ENCODE assay signal across 31 cellular contexts in the genomic region with DNA sequence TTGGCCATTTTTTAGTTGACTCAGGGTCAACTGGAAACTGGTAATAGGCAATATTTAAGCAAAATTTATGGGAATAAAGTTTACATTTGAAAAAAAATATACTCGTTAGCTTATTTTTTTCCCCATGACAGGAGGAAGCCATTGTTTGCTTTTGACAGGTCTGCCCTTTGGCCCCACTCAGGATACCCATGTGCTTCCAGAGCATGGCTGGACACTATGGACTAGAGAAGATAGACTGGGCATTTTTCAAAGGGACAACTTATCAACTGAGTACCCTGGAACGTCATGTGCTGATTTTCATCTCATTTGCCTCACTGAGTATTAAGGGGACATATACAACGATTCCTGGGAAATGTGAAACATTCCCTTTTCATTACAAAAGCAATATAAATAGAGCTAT.
"Had no signal": no experiment of that assay in that cellular context is flagged by ENCODE, and none has a peak within 500 bp of the region (broad histone marks: within the 10 kb centered on the region; RNA-seq: fewer than 3 reads in every experiment).

No MANE protein-coding gene starts in this region.

- H3K36me3 ChIP-seq: neural progenitor cell, ovary, spleen, suprapubic skin, tibial artery, transverse colon, upper lobe of right lung, uterus had no signal

- H3K4me1 ChIP-seq: psoas muscle, spleen, testis, tibial artery, transverse colon, upper lobe of right lung, uterus had no signal

- H3K27ac ChIP-seq: neural progenitor cell, ovary, parathyroid adenoma, psoas muscle, skin epidermis, spleen, suprapubic skin, testis, tibial artery, transverse colon, upper lobe of right lung, uterus had no signal

- H3K79me2 ChIP-seq: parathyroid adenoma had no signal

- H3K9ac ChIP-seq: neural progenitor cell, parathyroid adenoma had no signal

- H3K4me3 Mint-ChIP-seq: natural killer cell; nephron; neural progenitor cell; stimulated activated memory B cell treated with anti-CD40 and anti-IgM and Interleukin-4, amounts not matched to agents 10 μg/mL and 1 μg/mL and 100 μg/mL, for 72 hours; stimulated activated naive CD8-positive, alpha-beta T cell treated with anti-CD3 and anti-CD28 coated beads, Interleukin-15, amount 100 ng/mL, for 72 hours; type B pancreatic cell had no signal

- H3K4me3 ChIP-seq: neural progenitor cell, ovary, psoas muscle, skin epidermis, smooth muscle cell, spleen, suprapubic skin, testis, tibial artery, transverse colon, upper lobe of right lung, uterus had no signal

- H3K36me3 Mint-ChIP-seq: natural killer cell; neural progenitor cell; stimulated activated memory B cell treated with anti-CD40 and anti-IgM and Interleukin-4, amounts not matched to agents 10 μg/mL and 1 μg/mL and 100 μg/mL, for 72 hours; type B pancreatic cell had no signal

- H3K27me3 ChIP-seq: neural progenitor cell, ovary, testis, tibial artery, transverse colon, upper lobe of right lung, uterus had no signal

- ATAC-seq: natural killer cell; psoas muscle; right cardiac atrium; sciatic nerve; stimulated activated memory B cell treated with anti-CD40 and anti-IgM and Interleukin-4, amounts not matched to agents 10 μg/mL and 1 μg/mL and 100 μg/mL, for 72 hours; stimulated activated naive CD8-positive, alpha-beta T cell treated with anti-CD3 and anti-CD28 coated beads, Interleukin-15, amount 100 ng/mL, for 72 hours; stimulated activated naive CD8-positive, alpha-beta T cell treated with anti-CD3 and anti-CD28 coated beads, Interleukin-15, Interleukin-2, amounts not matched to agents 100 U/mL and 50 U/mL, for 24 hours; upper lobe of right lung had no signal

- H3K4me1 Mint-ChIP-seq: natural killer cell; nephron; neural progenitor cell; stimulated activated memory B cell treated with anti-CD40 and anti-IgM and Interleukin-4, amounts not matched to agents 10 μg/mL and 1 μg/mL and 100 μg/mL, for 72 hours; stimulated activated naive CD8-positive, alpha-beta T cell treated with anti-CD3 and anti-CD28 coated beads, Interleukin-15, amount 100 ng/mL, for 72 hours had no signal

- H3K9me3 Mint-ChIP-seq: nephron; neural progenitor cell; stimulated activated memory B cell treated with anti-CD40 and anti-IgM and Interleukin-4, amounts not matched to agents 10 μg/mL and 1 μg/mL and 100 μg/mL, for 72 hours; stimulated activated naive CD8-positive, alpha-beta T cell treated with anti-CD3 and anti-CD28 coated beads, Interleukin-15, amount 100 ng/mL, for 72 hours; type B pancreatic cell had no signal

- H3K9me3 ChIP-seq: ovary, psoas muscle, spleen, suprapubic skin, testis, tibial artery, transverse colon, upper lobe of right lung, uterus had no signal

- H3K27ac Mint-ChIP-seq: natural killer cell; nephron; progenitor cell of endocrine pancreas; stimulated activated memory B cell treated with anti-CD40 and anti-IgM and Interleukin-4, amounts not matched to agents 10 μg/mL and 1 μg/mL and 100 μg/mL, for 72 hours; stimulated activated naive CD8-positive, alpha-beta T cell treated with anti-CD3 and anti-CD28 coated beads, Interleukin-15, amount 100 ng/mL, for 72 hours; type B pancreatic cell had no signal

- DNase-seq: natural killer cell; occipital lobe; ovary; posterior cingulate gyrus; psoas muscle; right cardiac atrium; spleen; stimulated activated CD4-positive, alpha-beta T cell treated with anti-CD3 and anti-CD28 coated beads, Interleukin-12 subunit alpha, Interleukin-12 subunit beta, amount 100 ng/mL, for 4 hours; stimulated activated CD4-positive, alpha-beta T cell treated with anti-CD3 and anti-CD28 coated beads, Interleukin-1b, Interleukin-23, amount 100 ng/mL, for 48 hours; stimulated activated CD4-positive, alpha-beta T cell treated with anti-CD3 and anti-CD28 coated beads, Interleukin-4, amount 100 ng/mL, for 1 hour; stimulated activated CD4-positive, alpha-beta T cell treated with anti-CD3 and anti-CD28 coated beads, Interleukin-4, amount 100 ng/mL, for 4 hours; stimulated activated CD8-positive, alpha-beta memory T cell treated with anti-CD3 and anti-CD28 coated beads, Interleukin-4, amount 100 ng/mL, for 48 hours; stimulated activated naive CD4-positive, alpha-beta T cell; stimulated activated naive CD8-positive, alpha-beta T cell treated with anti-CD3 and anti-CD28 coated beads, Interleukin-15, amount 100 ng/mL, for 72 hours; stimulated activated naive CD8-positive, alpha-beta T cell treated with anti-CD3 and anti-CD28 coated beads, Interleukin-15, Interleukin-2, amounts not matched to agents 100 U/mL and 50 U/mL, for 24 hours; substantia nigra; testis; tibial artery; transverse colon; upper lobe of right lung; uterus had no signal

- H3K4me2 ChIP-seq: smooth muscle cell had no signal

- H2AFZ ChIP-seq: neural progenitor cell, parathyroid adenoma had no signal

- H3K27me3 Mint-ChIP-seq: progenitor cell of endocrine pancreas had no signal
